Comparison of ENCODE assay signal across 8 cellular contexts in the genomic region with DNA sequence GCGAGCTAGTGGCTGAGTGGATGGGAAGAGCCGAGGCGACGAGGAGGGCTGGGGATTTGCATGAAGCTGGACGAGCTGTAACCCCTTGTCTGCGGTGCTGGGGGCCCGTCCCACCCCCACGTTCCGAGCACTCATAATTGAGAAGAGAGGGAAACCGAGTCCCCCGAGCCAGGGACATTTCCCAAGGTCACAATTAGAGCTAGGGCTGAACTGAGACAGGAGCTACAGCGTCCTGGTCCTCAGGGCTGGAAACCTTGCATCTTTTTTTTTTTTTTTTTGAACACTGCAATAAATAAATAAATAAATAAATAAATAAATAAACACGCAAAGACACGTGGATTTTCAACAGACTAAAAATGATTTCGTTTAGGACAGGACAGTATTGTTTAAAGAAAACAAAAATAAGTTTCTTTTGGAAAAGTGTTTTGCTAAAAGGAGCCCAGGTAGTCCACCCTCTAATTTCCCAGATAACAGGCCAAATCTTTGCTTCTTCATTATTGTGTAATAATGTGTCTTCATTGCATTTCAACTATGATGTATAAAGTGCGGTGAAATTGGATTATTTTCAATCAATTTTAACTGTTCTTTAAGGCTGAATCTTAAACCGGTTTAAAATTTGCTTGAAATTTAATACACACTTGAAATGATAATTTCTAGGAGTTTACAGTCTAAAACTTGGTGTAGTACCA. TPM values are rescaled to one million over a fixed set of nuclear protein-coding genes. Genes with fewer than 3 reads are reported as not detected.
DNase-seq lines count a peak whose midpoint lies in the region; ATAC-seq and TF ChIP-seq lines count a peak whose summit lies in the region.

No MANE protein-coding gene starts in this region.

- H3K27me3 ChIP-seq in cardiac muscle cell (no peaks in the 10 kb centered on the region), iPS-18a (ENCODE audit: control insufficient read depth, insufficient read depth, low read length) (no peaks in the 10 kb centered on the region), spleen (replicated peaks in 1 of 7) (no peaks in the 10 kb centered on the region)

- TF ChIP-seq POLR2A in spleen (IDR thresholded peaks at IDR 0.05): no peak

- H3K27ac ChIP-seq in cardiac muscle cell (peak overlapping the region; percentile 71), iPS-18a (ENCODE audit: low read length) (no peak overlapping the region), spleen (peak overlapping the region in 7 of 8 donors; percentile 64 to 89 (median 86))

- H3K9me3 ChIP-seq in cardiac muscle cell (ENCODE audit: low read depth) (no peaks in the 10 kb centered on the region), iPS-18a (ENCODE audit: control insufficient read depth, low read depth, low read length) (no peaks in the 10 kb centered on the region), spleen (no peaks in the 10 kb centered on the region)

- no peaks in the 10 kb centered on the region for H3K27me3 Mint-ChIP-seq in activated T-helper 2 cell treated with anti-CD3 and anti-CD28 coated beads, Interferon-gamma antibody, Interleukin-2, Interleukin-4, amounts not matched to agents 10 μg/mL and 5 μg/mL and 100 μg/mL, durations not matched to agents 14 hours and 24 hours and 36 hours (ENCODE audit: low read depth)

- peak overlapping the region; percentile 80 for H3K9ac ChIP-seq in iPS-18a (ENCODE audit: low read length)

- peak overlapping the region; percentile 53 for H3K4me3 ChIP-seq in cardiac muscle cell
- H3K4me3 ChIP-seq in iPS-18a (ENCODE audit: low read length): peak overlapping the region; percentile 90
- peak overlapping the region; percentile 60 to 89 (median 70) for H3K4me3 ChIP-seq in spleen

- no peaks in the 10 kb centered on the region for H3K4me1 ChIP-seq in cardiac muscle cell (ENCODE audit: low read depth)
- peaks cover 5% of the 10 kb centered on the region for H3K4me1 ChIP-seq in iPS-18a (ENCODE audit: control insufficient read depth, low read depth, low read length)
- peaks cover 0 to 23% (median 14%) of the 10 kb centered on the region in 6 donors for H3K4me1 ChIP-seq in spleen

- peaks cover 13% of the 10 kb centered on the region for H3K4me1 Mint-ChIP-seq in activated T-helper 2 cell treated with anti-CD3 and anti-CD28 coated beads, Interferon-gamma antibody, Interleukin-2, Interleukin-4, amounts not matched to agents 10 μg/mL and 5 μg/mL and 100 μg/mL, durations not matched to agents 14 hours and 24 hours and 36 hours (ENCODE audit: low read depth)

- peak overlapping the region; percentile 91 for H3K27ac Mint-ChIP-seq in activated T-helper 2 cell treated with anti-CD3 and anti-CD28 coated beads, Interferon-gamma antibody, Interleukin-2, Interleukin-4, amounts not matched to agents 10 μg/mL and 5 μg/mL and 100 μg/mL, durations not matched to agents 14 hours and 24 hours and 36 hours

- H3K9me3 Mint-ChIP-seq in activated T-helper 2 cell treated with anti-CD3 and anti-CD28 coated beads, Interferon-gamma antibody, Interleukin-2, Interleukin-4, amounts not matched to agents 10 μg/mL and 5 μg/mL and 100 μg/mL, durations not matched to agents 14 hours and 24 hours and 36 hours: no peaks in the 10 kb centered on the region

- 11 to 13% (median 12%) methylated on average over 17 of the region's 17 CpGs for WGBS in spleen, 5 donors

- H3K36me3 ChIP-seq in cardiac muscle cell (no peaks in the 10 kb centered on the region), iPS-18a (ENCODE audit: control insufficient read depth, low read depth, low read length) (no peaks in the 10 kb centered on the region), spleen (no peaks in the 10 kb centered on the region)

- H3K4me3 Mint-ChIP-seq in activated T-helper 2 cell treated with anti-CD3 and anti-CD28 coated beads, Interferon-gamma antibody, Interleukin-2, Interleukin-4, amounts not matched to agents 10 μg/mL and 5 μg/mL and 100 μg/mL, durations not matched to agents 14 hours and 24 hours and 36 hours (ENCODE audit: low read depth): peak overlapping the region; percentile 100

- ATAC-seq in Right ventricle myocardium inferior (no peak), GM18858 (IDR thresholded peaks at IDR 0.05; ENCODE audit: unreplicated experiment) (no peak)

- DNase-seq in cardiac muscle cell (ENCODE audit: low read depth in 1 of 2, low spot score in 1 of 2) (no peak), Right ventricle myocardium inferior (ENCODE audit: missing footprints) (no peak), spleen (no peak), foreskin melanocyte (no peak), NCI-H187 treated with DMSO at 0.1 percent for 48 hours (lab: John Stamatoyannopoulos, UW) (no peak)
- no peak for DNase-seq in activated T-helper 2 cell treated with anti-CD3 and anti-CD28 coated beads, Interferon-gamma antibody, Interleukin-2, Interleukin-4, amounts not matched to agents 10 μg/mL and 5 μg/mL and 100 μg/mL, durations not matched to agents 14 hours and 24 hours and 36 hours (ENCODE audit: low spot score)

- TF ChIP-seq CTCF in cardiac muscle cell (IDR thresholded peaks at IDR 0.05; ENCODE audit: low read depth, low read length): no peak
- no peak for TF ChIP-seq CTCF in spleen (IDR thresholded peaks at IDR 0.05 in 8 of 11, conservative IDR thresholded peaks at IDR 0.05 in 3 of 11)

- no peaks in the 10 kb centered on the region for H3K36me3 Mint-ChIP-seq in activated T-helper 2 cell treated with anti-CD3 and anti-CD28 coated beads, Interferon-gamma antibody, Interleukin-2, Interleukin-4, amounts not matched to agents 10 μg/mL and 5 μg/mL and 100 μg/mL, durations not matched to agents 14 hours and 24 hours and 36 hours (ENCODE audit: low read depth)

- intact Hi-C loops in Right ventricle myocardium inferior (cut with DNase I) (no loop called here), spleen (cut with DNase I; ENCODE audit: low total_unique reads) (no loop called here)
- intact Hi-C loops in activated T-helper 2 cell treated with anti-CD3 and anti-CD28 coated beads, Interferon-gamma antibody, Interleukin-2, Interleukin-4, amounts not matched to agents 10 μg/mL and 5 μg/mL and 100 μg/mL, durations not matched to agents 14 hours and 24 hours and 36 hours (cut with micrococcal nuclease): loop anchor here (5.0 to 10.0 kb wide), 2 partner anchors 114 to 223 kb away; a partner anchor contains a TSS

RNA-seq across cellular contexts. Expression of a gene that starts 1.0 kb away (rescaled TPM):
- total RNA-seq in cardiac muscle cell (5.6 and 9.9 TPM in 2 replicates), Right ventricle myocardium inferior (2.5 TPM), spleen (1 to 10 TPM; 2.0 to 5.2 (median 2.8) TPM)
- polyA plus RNA-seq in cardiac muscle cell (2.0 and 4.7 TPM in 2 replicates), spleen (under 1 TPM; 0.59 to 0.77 (median 0.68) TPM)
- 2.3 and 2.7 TPM in 2 replicates for total RNA-seq in activated T-helper 2 cell treated with anti-CD3 and anti-CD28 coated beads, Interferon-gamma antibody, Interleukin-2, Interleukin-4, amounts not matched to agents 10 μg/mL and 5 μg/mL and 100 μg/mL, durations not matched to agents 14 hours and 24 hours and 36 hours

RNA-seq across cellular contexts. Expression of a gene that starts 11.5 kb away (rescaled TPM):
- 16.3 and 18.5 TPM in 2 replicates for total RNA-seq in cardiac muscle cell
- polyA plus RNA-seq in cardiac muscle cell: 17.0 and 18.2 TPM in 2 replicates
- 9.7 TPM for total RNA-seq in Right ventricle myocardium inferior
- total RNA-seq in activated T-helper 2 cell treated with anti-CD3 and anti-CD28 coated beads, Interferon-gamma antibody, Interleukin-2, Interleukin-4, amounts not matched to agents 10 μg/mL and 5 μg/mL and 100 μg/mL, durations not matched to agents 14 hours and 24 hours and 36 hours: 20.6 and 20.8 TPM in 2 replicates
- total RNA-seq in spleen: 10 to 100 TPM; 12.2 to 15.1 (median 14.2) TPM
- 1 to 10 TPM; 3.4 to 5.6 (median 4.2) TPM for polyA plus RNA-seq in spleen
